ENCODE assay signal across 23 cellular contexts in the genomic region with DNA sequence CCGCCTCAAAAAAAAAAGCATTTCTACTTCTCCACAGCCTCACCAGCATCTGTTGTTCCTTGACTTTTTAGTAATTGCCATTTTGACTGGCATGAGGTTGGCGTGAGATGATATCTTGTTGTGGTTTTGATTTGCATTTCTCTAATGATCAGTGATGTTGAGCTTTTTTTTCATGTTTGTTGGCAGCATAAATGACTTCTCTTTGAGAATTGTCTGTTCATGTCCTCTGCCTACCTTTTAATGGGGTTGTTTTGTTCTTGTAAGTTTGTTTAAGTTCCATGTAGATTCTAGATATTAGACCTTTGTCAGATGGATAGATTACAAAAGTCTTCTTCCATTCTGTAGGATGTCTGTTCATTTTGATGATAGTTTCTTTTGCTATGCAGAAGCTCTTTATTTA.
"Had no signal": no experiment of that assay in that cellular context is flagged by ENCODE, and none has a peak within 500 bp of the region (broad histone marks: within the 10 kb centered on the region; RNA-seq: fewer than 3 reads in every experiment).

No MANE protein-coding gene starts in this region.

- DNase-seq: naive thymus-derived CD8-positive, alpha-beta T cell; nephron progenitor cell; nucleus accumbens; pancreas; psoas muscle; right cardiac atrium; right lobe of liver; sigmoid colon; small intestine; stimulated activated CD4-positive, alpha-beta T cell treated with anti-CD3 and anti-CD28 coated beads, Interleukin-15, amount 100 ng/mL, for 24 hours; stimulated activated CD4-positive, alpha-beta T cell treated with anti-CD3 and anti-CD28 coated beads, Interleukin-2, amount 100 ng/mL, for 24 hours; stimulated activated CD4-positive, alpha-beta T cell treated with anti-CD3 and anti-CD28 coated beads, Interleukin-2, amount 100 ng/mL, for 48 hours; stimulated activated CD4-positive, alpha-beta T cell treated with anti-CD3 and anti-CD28 coated beads, Interleukin-4, amount 100 ng/mL, for 24 hours; stimulated activated naive B cell treated with anti-CD40 and anti-IgM and Interleukin-4, amounts not matched to agents 10 μg/mL and 1 μg/mL and 100 μg/mL, for 72 hours; stimulated activated naive CD4-positive, alpha-beta T cell treated with Interleukin-2 at 50 U/mL for 16 hours; stomach; thyroid gland; trophoblast cell; upper lobe of left lung had no signal

- H3K27ac ChIP-seq: neutrophil, pancreas, psoas muscle, right lobe of liver, sigmoid colon, stomach, thoracic aorta, thyroid gland, tibial nerve, upper lobe of left lung, vagina had no signal

- FAIRE-seq: pancreas, small intestine had no signal
